Comparison of ENCODE assay signal across 8 cellular contexts in genomic region chr12:20549115-20549719, GRCh38.
DNase-seq lines count a peak whose midpoint lies in the region; ATAC-seq and TF ChIP-seq lines count a peak whose summit lies in the region.

No MANE protein-coding gene starts in this region.

- H3K36me3 ChIP-seq in adrenal gland (replicated peaks in 1 of 2) (no peaks in the 10 kb centered on the region), iPS DF 6.9 (ENCODE audit: control insufficient read depth, insufficient read depth, low read length) (no peaks in the 10 kb centered on the region)

- no peaks in the 10 kb centered on the region for H3K27me3 ChIP-seq in adrenal gland
- no peaks in the 10 kb centered on the region for H3K27me3 ChIP-seq in iPS DF 6.9 (ENCODE audit: control insufficient read depth, insufficient read depth, low read length)

- H3K9me3 ChIP-seq in adrenal gland (replicated peaks in 1 of 3) (no peaks in the 10 kb centered on the region), iPS DF 6.9 (ENCODE audit: control insufficient read depth, insufficient read depth, low read length) (no peaks in the 10 kb centered on the region)

- TF ChIP-seq POLR2A in adrenal gland (IDR thresholded peaks at IDR 0.05) = no peak

- H3K27ac ChIP-seq in adrenal gland = no peak overlapping the region
- H3K27ac ChIP-seq in iPS DF 6.9 (ENCODE audit: low read length) = no peak overlapping the region

- DNase-seq in Right ventricle myocardium inferior (ENCODE audit: missing footprints) (no peak), cardiac septum (ENCODE audit: low spot score) (no peak), adrenal gland (no peak), iPS DF 6.9 (ENCODE audit: low read depth, low spot score) (peak; percentile 13)
- DNase-seq in activated CD4-positive, alpha-beta T cell treated with anti-CD3 and anti-CD28 coated beads, Interleukin-2, amount 50 U/mL, for 48 hours = no peak
- DNase-seq in stimulated activated CD4-positive, alpha-beta T cell treated with anti-CD3 and anti-CD28 coated beads, Interleukin-4, amount 100 ng/mL, for 1 hour = no peak

- TF ChIP-seq CTCF in adrenal gland (IDR thresholded peaks at IDR 0.05) = peak in 5 of 6 experiments; percentile 7 to 38 (median 31)

- no peak overlapping the region for H3K4me3 ChIP-seq in adrenal gland
- no peak overlapping the region for H3K4me3 ChIP-seq in iPS DF 6.9 (ENCODE audit: low read length)

- WGBS in adrenal gland, 4 donors = 24 to 35% (median 30%) methylated on average over 2 of the region's 2 CpGs
- WGBS in iPS DF 6.9 (ENCODE audit: insufficient coverage, insufficient read length) = no CpG with 5 or more reads among the region's 2 CpGs

- H3K4me1 ChIP-seq in adrenal gland (replicated peaks in 1 of 2) (no peaks in the 10 kb centered on the region), iPS DF 6.9 (ENCODE audit: control insufficient read depth, insufficient read depth, low read length) (no peaks in the 10 kb centered on the region)

- intact Hi-C loops in Right ventricle myocardium inferior (cut with DNase I) = loop anchor here (5.0 kb wide), 1 partner anchor 82 kb away; no protein-coding TSS in a partner anchor
- intact Hi-C loops in cardiac septum (cut with DNase I) = no loop called here
- intact Hi-C loops in adrenal gland (cut with DNase I) = no loop called here

- ATAC-seq in Right ventricle myocardium inferior = peak; percentile 40
- no peak for ATAC-seq in HG03571 (IDR thresholded peaks at IDR 0.05; ENCODE audit: unreplicated experiment)
- no peak for ATAC-seq in GM21786 (IDR thresholded peaks at IDR 0.05; ENCODE audit: unreplicated experiment)
